ENCODE assay signal across 19 cellular contexts in genomic region chrX:116285506-116285905, GRCh38.
"Had no signal": no experiment of that assay in that cellular context is flagged by ENCODE, and none has a peak within 500 bp of the region (broad histone marks: within the 10 kb centered on the region; RNA-seq: fewer than 3 reads in every experiment).

No MANE protein-coding gene starts in this region.

- H3K27ac Mint-ChIP-seq: activated naive CD8-positive, alpha-beta T cell; activated T-helper 17 cell treated with anti-CD3 and anti-CD28 coated beads, Interleukin-2, amount 50 U/mL, for 72 hours; naive B cell; stimulated activated effector memory CD8-positive, alpha-beta T cell treated with anti-CD3 and anti-CD28 coated beads, Interleukin-12 subunit alpha, Interleukin-12 subunit beta, amount 100 ng/mL, for 72 hours; stimulated activated naive CD8-positive, alpha-beta T cell treated with anti-CD3 and anti-CD28 coated beads, Interleukin-15, amount 100 ng/mL, for 72 hours; T-helper 1 cell treated with Interleukin-12 subunit alpha and Interleukin-12 subunit beta and Interleukin-4 antibody, amounts not matched to agents 30 μg/mL and 1 μg/mL, for 36 hours; WTC11 had no signal

- H3K4me3 Mint-ChIP-seq: activated naive CD8-positive, alpha-beta T cell; activated T-helper 17 cell treated with anti-CD3 and anti-CD28 coated beads, Interleukin-2, amount 50 U/mL, for 72 hours; naive B cell; stimulated activated effector memory CD8-positive, alpha-beta T cell treated with anti-CD3 and anti-CD28 coated beads, Interleukin-12 subunit alpha, Interleukin-12 subunit beta, amount 100 ng/mL, for 72 hours; stimulated activated naive CD8-positive, alpha-beta T cell treated with anti-CD3 and anti-CD28 coated beads, Interleukin-15, amount 100 ng/mL, for 72 hours; T-helper 1 cell treated with Interleukin-12 subunit alpha and Interleukin-12 subunit beta and Interleukin-4 antibody, amounts not matched to agents 30 μg/mL and 1 μg/mL, for 36 hours; WTC11 had no signal

- H3K4me1 Mint-ChIP-seq: activated T-helper 17 cell treated with anti-CD3 and anti-CD28 coated beads, Interleukin-2, amount 50 U/mL, for 72 hours; naive B cell; stimulated activated effector memory CD8-positive, alpha-beta T cell treated with anti-CD3 and anti-CD28 coated beads, Interleukin-12 subunit alpha, Interleukin-12 subunit beta, amount 100 ng/mL, for 72 hours; stimulated activated naive CD8-positive, alpha-beta T cell treated with anti-CD3 and anti-CD28 coated beads, Interleukin-15, amount 100 ng/mL, for 72 hours had no signal

- H3K4me1 ChIP-seq: adrenal gland, right lobe of liver, tibial artery had no signal

- H3K36me3 Mint-ChIP-seq: activated naive CD8-positive, alpha-beta T cell; naive B cell; stimulated activated effector memory CD8-positive, alpha-beta T cell treated with anti-CD3 and anti-CD28 coated beads, Interleukin-12 subunit alpha, Interleukin-12 subunit beta, amount 100 ng/mL, for 72 hours; WTC11 had no signal

- H3K4me3 ChIP-seq: adrenal gland, cardiac muscle cell, right lobe of liver, skin epidermis, tibial artery had no signal

- ATAC-seq: activated T-helper 17 cell treated with anti-CD3 and anti-CD28 coated beads, Interleukin-2, amount 50 U/mL, for 72 hours; left cardiac atrium; right lobe of liver; stimulated activated effector memory CD8-positive, alpha-beta T cell treated with anti-CD3 and anti-CD28 coated beads, Interleukin-12 subunit alpha, Interleukin-12 subunit beta, amount 100 ng/mL, for 72 hours; stimulated activated naive CD8-positive, alpha-beta T cell treated with anti-CD3 and anti-CD28 coated beads, Interleukin-15, amount 100 ng/mL, for 72 hours; WTC11 had no signal

- H3K27me3 Mint-ChIP-seq: activated naive CD8-positive, alpha-beta T cell; activated T-helper 17 cell treated with anti-CD3 and anti-CD28 coated beads, Interleukin-2, amount 50 U/mL, for 72 hours; naive B cell; stimulated activated naive CD8-positive, alpha-beta T cell treated with anti-CD3 and anti-CD28 coated beads, Interleukin-15, amount 100 ng/mL, for 72 hours had no signal

- H3K27me3 ChIP-seq: adrenal gland, cardiac muscle cell, right lobe of liver, tibial artery had no signal

- H3K9me3 Mint-ChIP-seq: activated T-helper 17 cell treated with anti-CD3 and anti-CD28 coated beads, Interleukin-2, amount 50 U/mL, for 72 hours; T-helper 1 cell treated with Interleukin-12 subunit alpha and Interleukin-12 subunit beta and Interleukin-4 antibody, amounts not matched to agents 30 μg/mL and 1 μg/mL, for 36 hours had no signal

- H3K36me3 ChIP-seq: adrenal gland, cardiac muscle cell, right lobe of liver, tibial artery had no signal

- H3K27ac ChIP-seq: adrenal gland, cardiac muscle cell, right lobe of liver, skin epidermis, tibial artery had no signal

- H3K9me3 ChIP-seq: adrenal gland, right lobe of liver, tibial artery had no signal

- DNase-seq: activated T-cell treated with anti-CD3 and anti-CD28 coated beads, Interleukin-2, amount 50 U/mL, for 1 hour; adrenal gland; hippocampal formation; left cardiac atrium; mesenchymal stem cell; naive B cell; nucleus accumbens; right lobe of liver; stimulated activated CD4-positive, alpha-beta T cell treated with anti-CD3 and anti-CD28 coated beads, Interleukin-2, amount 100 ng/mL, for 24 hours; stimulated activated naive CD8-positive, alpha-beta T cell treated with anti-CD3 and anti-CD28 coated beads, Interleukin-15, amount 100 ng/mL, for 72 hours; T1000; tibial artery had no signal
